In the genomic region with DNA sequence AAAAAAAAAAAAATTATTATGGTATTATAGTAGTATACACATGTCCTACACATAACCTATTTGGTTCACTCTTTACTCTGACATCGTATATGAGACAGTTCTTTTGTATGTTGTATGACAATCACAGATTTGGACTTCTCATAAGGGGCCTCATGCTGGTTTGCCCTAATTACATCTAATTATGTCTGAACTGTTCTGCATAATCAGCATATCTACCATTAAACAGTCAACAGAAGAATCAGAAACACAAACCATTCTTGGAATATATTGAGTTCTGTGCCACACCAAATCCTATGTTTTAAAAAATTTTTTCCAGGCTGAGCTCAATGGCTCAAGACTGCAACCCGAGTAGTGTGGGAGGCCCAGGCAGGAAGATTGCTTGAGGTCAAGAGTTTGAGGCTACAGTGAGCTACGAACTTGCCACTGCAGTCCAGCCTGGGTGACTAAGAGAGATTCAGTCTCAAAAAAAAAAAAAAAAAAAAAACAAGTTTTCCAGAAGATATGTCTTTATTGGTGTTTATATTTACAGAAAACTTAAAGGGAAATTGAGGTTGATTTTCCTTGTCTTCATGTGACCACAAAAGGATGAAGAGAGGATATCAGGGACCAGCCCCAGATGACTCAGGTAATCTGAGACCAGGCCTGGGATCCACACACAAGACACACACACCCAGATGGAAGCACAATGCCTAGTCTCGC, we compare ENCODE assay signal across 1 cellular context.
TF ChIP-seq lines count a peak whose summit lies in the region.

No MANE protein-coding gene starts in this region.

TF ChIP-seq in IMR-90, 13 proteins besides CTCF, POLR2A, EP300 and RAD21:
- TF ChIP-seq MAZ (IDR thresholded peaks at IDR 0.05; ENCODE audit: borderline replicate concordance, low read depth, low read length) (no peak), MAFK (IDR thresholded peaks at IDR 0.05; ENCODE audit: low read depth, low read length) (peak; percentile 31; the same call in 1 of the 2 replicates), RFX5 (IDR thresholded peaks at IDR 0.05; ENCODE audit: low read depth, low read length) (no peak), CEBPB (IDR thresholded peaks at IDR 0.05; ENCODE audit: low read depth, low read length) (no peak), MXI1 (IDR thresholded peaks at IDR 0.05; ENCODE audit: borderline replicate concordance, low read depth, low read length) (no peak)
